ENCODE assay signal across 1 cellular context in genomic region chr9:35756743-35757526, GRCh38.
A peak's percentile ranks its signal among the peaks of the same experiment; 100 is the strongest.
TF ChIP-seq lines count a peak whose summit lies in the region.

No MANE protein-coding gene starts in this region.

TF ChIP-seq in HepG2, 621 proteins besides CTCF, POLR2A, EP300 and RAD21 (continued from another document and continues in another):
- TF ChIP-seq HIC2 (CRISPR knock-in tag; IDR thresholded peaks at IDR 0.05; ENCODE audit: low read depth), result peak; percentile 46; the same call in 1 of the 2 replicates
- TF ChIP-seq ZNF281 (CRISPR knock-in tag; IDR thresholded peaks at IDR 0.05; ENCODE audit: borderline replicate concordance), result 0 out of 2 replicates have a peak, but pooled peaks have one; percentile 2
- TF ChIP-seq PHF20 (CRISPR knock-in tag; IDR thresholded peaks at IDR 0.05), result peak; percentile 69
- peak; percentile 68 for TF ChIP-seq ATF7-NPFF (CRISPR knock-in tag; IDR thresholded peaks at IDR 0.05; ENCODE audit: low read depth)
- peak; percentile 7; the same call in 1 of the 2 replicates for TF ChIP-seq ELF1 (CRISPR knock-in tag; IDR thresholded peaks at IDR 0.05)
- 0 out of 2 replicates have a peak, but pooled peaks have one; percentile 8 for TF ChIP-seq DNMT1 (CRISPR knock-in tag; IDR thresholded peaks at IDR 0.05)
- TF ChIP-seq SMAD1 (CRISPR knock-in tag; IDR thresholded peaks at IDR 0.05; ENCODE audit: borderline replicate concordance, low read depth), result 0 out of 2 replicates have a peak, but pooled peaks have one; percentile 34
- TF ChIP-seq NONO (IDR thresholded peaks at IDR 0.05), result no peak
- no peak; the same call in 1 of the 2 replicates for TF ChIP-seq NONO (CRISPR knock-in tag; conservative IDR thresholded peaks at IDR 0.05)
- TF ChIP-seq SNAPC2 (CRISPR knock-in tag; IDR thresholded peaks at IDR 0.05), result 0 out of 2 replicates have a peak, but pooled peaks have one; percentile 11
- TF ChIP-seq ZNF709 (CRISPR knock-in tag; IDR thresholded peaks at IDR 0.05), result 0 out of 2 replicates have a peak, but pooled peaks have one; percentile 53
- TF ChIP-seq HOXA5 (CRISPR knock-in tag; IDR thresholded peaks at IDR 0.05), result peak; percentile 91; the same call in 1 of the 2 replicates
- peak; percentile 52; the same call in 1 of the 2 replicates for TF ChIP-seq ELK4 (CRISPR knock-in tag; IDR thresholded peaks at IDR 0.05; ENCODE audit: borderline replicate concordance)
- TF ChIP-seq KMT2A (CRISPR knock-in tag; IDR thresholded peaks at IDR 0.05), result peak; percentile 38; the same call in 1 of the 2 replicates
- TF ChIP-seq ZNF205 (CRISPR knock-in tag; IDR thresholded peaks at IDR 0.05), result peak; percentile 56; the same call in 1 of the 2 replicates
- peak; percentile 86; the same call in 1 of the 2 replicates for TF ChIP-seq ZSCAN20 (CRISPR knock-in tag; IDR thresholded peaks at IDR 0.05; ENCODE audit: borderline replicate concordance)
- TF ChIP-seq ZNF280D (CRISPR knock-in tag; IDR thresholded peaks at IDR 0.05), result peak; percentile 34; the same call in 1 of the 2 replicates
- peak; percentile 65 for TF ChIP-seq MXD3 (CRISPR knock-in tag; IDR thresholded peaks at IDR 0.05)
- TF ChIP-seq HNF1A (IDR thresholded peaks at IDR 0.05; ENCODE audit: low read depth), result no peak
- TF ChIP-seq HNF1A (CRISPR knock-in tag; IDR thresholded peaks at IDR 0.05; ENCODE audit: borderline replicate concordance), result peak; percentile 69; the same call in 1 of the 2 replicates
- 0 out of 2 replicates have a peak, but pooled peaks have one; percentile 35 for TF ChIP-seq TBP (CRISPR knock-in tag; IDR thresholded peaks at IDR 0.05)
- peak; percentile 54; the same call in 1 of the 2 replicates for TF ChIP-seq ZNF768 (CRISPR knock-in tag; IDR thresholded peaks at IDR 0.05)
- TF ChIP-seq SOX6 (IDR thresholded peaks at IDR 0.05), result no peak
- peak; percentile 46 for TF ChIP-seq SOX6 (CRISPR knock-in tag; IDR thresholded peaks at IDR 0.05)
- peak; percentile 53; the same call in 1 of the 2 replicates for TF ChIP-seq ZNF557 (CRISPR knock-in tag; IDR thresholded peaks at IDR 0.05)
- 0 out of 2 replicates have a peak, but pooled peaks have one; percentile 37 for TF ChIP-seq MLXIP (CRISPR knock-in tag; IDR thresholded peaks at IDR 0.05; ENCODE audit: borderline replicate concordance)
- 0 out of 2 replicates have a peak, but pooled peaks have one; percentile 50 for TF ChIP-seq PRDM15 (CRISPR knock-in tag; IDR thresholded peaks at IDR 0.05)
- TF ChIP-seq ZNF615 (CRISPR knock-in tag; IDR thresholded peaks at IDR 0.05; ENCODE audit: borderline replicate concordance), result peak; percentile 76; the same call in 1 of the 2 replicates
- no peak; the same call in 1 of the 2 replicates for TF ChIP-seq ZNF543 (CRISPR knock-in tag; IDR thresholded peaks at IDR 0.05)
- TF ChIP-seq ZNF772 (CRISPR knock-in tag; IDR thresholded peaks at IDR 0.05), result peak; percentile 53
- no peak for TF ChIP-seq CERS6 (CRISPR knock-in tag; IDR thresholded peaks at IDR 0.05)
- peak; percentile 85 for TF ChIP-seq KLF6 (CRISPR knock-in tag; IDR thresholded peaks at IDR 0.05)
- 0 out of 2 replicates have a peak, but pooled peaks have one; percentile 37 for TF ChIP-seq ARID2 (CRISPR knock-in tag; IDR thresholded peaks at IDR 0.05; ENCODE audit: borderline replicate concordance)
- TF ChIP-seq BRCA1 (CRISPR knock-in tag; IDR thresholded peaks at IDR 0.05), result 0 out of 2 replicates have a peak, but pooled peaks have one; percentile 36
- TF ChIP-seq ZNF33B (CRISPR knock-in tag; IDR thresholded peaks at IDR 0.05), result 0 out of 2 replicates have a peak, but pooled peaks have one; percentile 20
